10 cellular contexts compared by ENCODE assay signal in the genomic region with DNA sequence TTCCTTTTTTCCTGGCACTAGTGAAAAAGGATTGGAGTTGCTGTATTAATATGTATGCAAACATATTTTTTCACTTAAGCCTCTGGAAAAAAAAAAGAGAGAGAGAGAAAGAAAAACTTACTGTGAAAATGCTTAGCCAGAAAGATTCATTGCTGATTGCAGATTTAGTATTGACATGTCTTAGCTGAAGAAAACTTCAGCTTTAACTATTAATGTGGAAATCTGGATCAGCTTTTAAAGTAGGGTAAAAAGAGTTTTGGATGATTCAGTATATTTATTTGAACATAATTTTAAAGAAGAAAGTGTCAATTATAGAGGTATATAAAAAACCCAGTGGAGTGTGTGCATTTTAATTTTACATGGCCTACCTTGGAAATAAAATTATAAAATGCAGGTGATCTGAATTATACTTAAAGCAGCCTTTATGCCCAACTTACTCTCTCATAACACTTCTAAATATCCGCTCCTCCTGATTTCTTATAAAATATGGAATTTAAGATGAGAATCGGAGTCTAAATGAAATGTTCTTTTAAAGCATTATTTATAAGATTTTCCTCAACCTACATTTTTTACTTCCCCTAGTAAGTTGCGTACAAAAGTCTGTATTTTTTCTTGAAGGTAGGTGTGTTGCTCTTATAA. TPM values are rescaled to one million over a fixed set of nuclear protein-coding genes. Genes with fewer than 3 reads are reported as not detected.
A peak's percentile ranks its signal among the peaks of the same experiment; 100 is the strongest.
DNase-seq lines count a peak whose midpoint lies in the region; ATAC-seq, FAIRE-seq and TF ChIP-seq lines count a peak whose summit lies in the region.
"Had no signal": no experiment of that assay in that cellular context is flagged by ENCODE, and none has a peak within 500 bp of the region (broad histone marks: within the 10 kb centered on the region; RNA-seq: fewer than 3 reads in every experiment).

No MANE protein-coding gene starts in this region.

- intact Hi-C loops in K562 (cut with micrococcal nuclease): loop anchor here (5.0 to 10.0 kb wide), 4 partner anchors 216 to 511 kb away; no protein-coding TSS in a partner anchor

- H3K27me3 Mint-ChIP-seq in activated naive CD4-positive, alpha-beta T cell treated with anti-CD3 and anti-CD28 coated beads, Interleukin-2, amount 50 U/mL, for 24 hours: no peaks in the 10 kb centered on the region
- peaks cover 4% of the 10 kb centered on the region for H3K27me3 Mint-ChIP-seq in type B pancreatic cell

- CTCF ChIA-PET in K562 (lab: Yijun Ruan, JAX; ENCODE audit: low intra/inter-chr PET ratio): interaction anchor here (0.7 to 1.8 kb wide), 2 partner anchors 233 to 626 kb away, joined by 3 to 11 read pairs; no protein-coding TSS in a partner anchor

- H2AK5ac ChIP-seq in mesenchymal stem cell (ENCODE audit: low read length, severe bottlenecking): no peak overlapping the region

- no peak for TF ChIP-seq POLR2A in K562 (conservative IDR thresholded peaks at IDR 0.05)

- peaks cover 26% of the 10 kb centered on the region for H3K36me3 ChIP-seq in K562 (ENCODE audit: control insufficient read depth, insufficient read depth, low read length)
- peaks cover 11 to 21% of the 10 kb centered on the region in 2 experiments for H3K36me3 ChIP-seq in mesenchymal stem cell (ENCODE audit: control insufficient read depth in 1 of 2, insufficient read depth in 2 of 2, low read depth in 1 of 2, low read length in 2 of 2)

- 90% methylated on average over 3 of the region's 3 CpGs for WGBS in K562 (ENCODE audit: insufficient coverage, low coverage, missing lambda C conversion rate)
- no CpG with 5 or more reads among the region's 3 CpGs for WGBS in mesenchymal stem cell

- POLR2A ChIA-PET in K562 (lab: Yijun Ruan, JAX): interaction anchor here (0.6 to 1.7 kb wide), 6 partner anchors 8 to 499 kb away, joined by 3 to 5 read pairs (median 4); no protein-coding TSS in a partner anchor

- H3K79me2 ChIP-seq in K562 (ENCODE audit: control insufficient read depth, insufficient read depth, low read length): peaks cover 41% of the 10 kb centered on the region

- peaks cover 21% of the 10 kb centered on the region for H4K20me1 ChIP-seq in K562 (replicated peaks; ENCODE audit: control insufficient read depth, insufficient read depth, low read length)

- no peak overlapping the region for H4K91ac ChIP-seq in mesenchymal stem cell (ENCODE audit: low read length)

- no TSS peak for BruUV-seq in K562 (replicated peaks; lab: Mats Ljungman, UMichigan)

- H3K4ac ChIP-seq in mesenchymal stem cell (ENCODE audit: low read depth in 1 of 2, low read length in 2 of 2): no peak overlapping the region

- H3K36me3 Mint-ChIP-seq in activated naive CD4-positive, alpha-beta T cell treated with anti-CD3 and anti-CD28 coated beads, Interleukin-2, amount 50 U/mL, for 24 hours: peaks cover 6% of the 10 kb centered on the region
- peaks cover 18 to 28% of the 10 kb centered on the region in 2 donors for H3K36me3 Mint-ChIP-seq in activated naive CD4-positive, alpha-beta T cell treated with anti-CD3 and anti-CD28 coated beads, Interleukin-2, amount 50 U/mL, for 72 hours
- peaks cover 23% of the 10 kb centered on the region for H3K36me3 Mint-ChIP-seq in type B pancreatic cell

- H3K9me3 ChIP-seq in K562 (replicated peaks; ENCODE audit: control insufficient read depth, insufficient read depth, low read depth, low read length): no peaks in the 10 kb centered on the region
- H3K9me3 ChIP-seq in mesenchymal stem cell (ENCODE audit: control insufficient read depth, low read length): no peaks in the 10 kb centered on the region

- no peaks in the 10 kb centered on the region for H3K79me1 ChIP-seq in mesenchymal stem cell (replicated peaks; ENCODE audit: low read length, poor library complexity, severe bottlenecking)

- H3K4me1 ChIP-seq in K562 (replicated peaks in 1 of 2; ENCODE audit: control insufficient read depth in 2 of 2, insufficient read depth in 2 of 2, low read length in 2 of 2) (peaks cover 24% of the 10 kb centered on the region in 2 experiments), mesenchymal stem cell (ENCODE audit: control insufficient read depth, insufficient read depth, low read depth, low read length) (peaks cover 5% of the 10 kb centered on the region)

- TF ChIP-seq EP300 in K562 (IDR thresholded peaks at IDR 0.05; ENCODE audit: low read length): no peak

- DNase-seq in activated naive CD4-positive, alpha-beta T cell treated with anti-CD3 and anti-CD28 coated beads, Interleukin-2, amount 50 U/mL, for 72 hours (ENCODE audit: low spot score in 2 of 2): no peak
- no peak for DNase-seq in K562 (ENCODE audit: extremely low read depth in 1 of 4, low spot score in 3 of 4)
- DNase-seq in mesenchymal stem cell: no peak
- DNase-seq in type B pancreatic cell (ENCODE audit: extremely low spot score, unreplicated experiment): no peak
- DNase-seq in middle frontal gyrus (ENCODE audit: extremely low spot score, low spot score): no peak
- DNase-seq in SKM-1 (lab: John Stamatoyannopoulos, UW; ENCODE audit: unreplicated experiment): no peak
- DNase-seq: islet precursor cell, NCI-H1436 had no signal

- no peaks in the 10 kb centered on the region for H3K9me1 ChIP-seq in K562 (ENCODE audit: control insufficient read depth, insufficient read depth, low read length)

- in situ Hi-C loops in K562 (cut with MboI): loop anchor here (10.0 kb wide), 1 partner anchor 144 kb away; no protein-coding TSS in a partner anchor

- no peak overlapping the region for H2BK120ac ChIP-seq in mesenchymal stem cell (ENCODE audit: low read depth, low read length)

- H3K14ac ChIP-seq in mesenchymal stem cell (ENCODE audit: low read length in 2 of 2): no peak overlapping the region

- FAIRE-seq in K562 (lab: Jason Lieb, UNC): no peak

- H3K4me3 Mint-ChIP-seq in activated naive CD4-positive, alpha-beta T cell treated with anti-CD3 and anti-CD28 coated beads, Interleukin-2, amount 50 U/mL, for 24 hours: peak overlapping the region; percentile 100
- H3K4me3 Mint-ChIP-seq in type B pancreatic cell: peak overlapping the region; percentile 100

- H3K9me3 Mint-ChIP-seq in activated naive CD4-positive, alpha-beta T cell treated with anti-CD3 and anti-CD28 coated beads, Interleukin-2, amount 50 U/mL, for 24 hours: no peaks in the 10 kb centered on the region
- H3K9me3 Mint-ChIP-seq in activated naive CD4-positive, alpha-beta T cell treated with anti-CD3 and anti-CD28 coated beads, Interleukin-2, amount 50 U/mL, for 72 hours: no peaks in the 10 kb centered on the region
- no peaks in the 10 kb centered on the region for H3K9me3 Mint-ChIP-seq in type B pancreatic cell

- no peak overlapping the region for H2BK15ac ChIP-seq in mesenchymal stem cell (ENCODE audit: low read depth, poor library complexity, severe bottlenecking)

- no peak overlapping the region for H4K8ac ChIP-seq in mesenchymal stem cell (ENCODE audit: low read length)

- peak overlapping the region; percentile 89 for H3K27ac Mint-ChIP-seq in activated naive CD4-positive, alpha-beta T cell treated with anti-CD3 and anti-CD28 coated beads, Interleukin-2, amount 50 U/mL, for 24 hours
- H3K27ac Mint-ChIP-seq in activated naive CD4-positive, alpha-beta T cell treated with anti-CD3 and anti-CD28 coated beads, Interleukin-2, amount 50 U/mL, for 72 hours: peak overlapping the region in 1 of 2 donors; percentile 86
- peak overlapping the region; percentile 63 for H3K27ac Mint-ChIP-seq in type B pancreatic cell

- H3K27me3 ChIP-seq in K562 (ENCODE audit: control insufficient read depth in 2 of 2, insufficient read depth in 2 of 2, low read length in 2 of 2) (no peaks in the 10 kb centered on the region), mesenchymal stem cell (ENCODE audit: control insufficient read depth in 1 of 2, insufficient read depth in 1 of 2, low read length in 2 of 2) (no peaks in the 10 kb centered on the region)

- H3K9ac ChIP-seq in K562 (ENCODE audit: insufficient read depth in 1 of 2, low read depth in 2 of 2, low read length in 2 of 2) (no peak overlapping the region), mesenchymal stem cell (ENCODE audit: low read length) (peak overlapping the region; percentile 99)

- TF ChIP-seq CTCF in K562 (IDR thresholded peaks at IDR 0.05 in 2 of 3, conservative IDR thresholded peaks at IDR 0.05 in 1 of 3; ENCODE audit: insufficient read depth in 2 of 3, low read depth in 1 of 3, low read length in 3 of 3) (no peak), type B pancreatic cell (conservative IDR thresholded peaks at IDR 0.05) (no peak)

- H3K4me3 ChIP-seq in K562: no peak overlapping the region
- peak overlapping the region in 1 of 2 experiments; percentile 95 for H3K4me3 ChIP-seq in mesenchymal stem cell (ENCODE audit: insufficient read depth in 1 of 2, low read depth in 1 of 2, low read length in 2 of 2)

- no peak overlapping the region for H3K23ac ChIP-seq in mesenchymal stem cell (ENCODE audit: low read length in 2 of 2)

- H2BK12ac ChIP-seq in mesenchymal stem cell (ENCODE audit: low read length in 2 of 2): no peak overlapping the region

- H3K4me2 ChIP-seq in K562 (ENCODE audit: insufficient read depth, low read length) (no peak overlapping the region), mesenchymal stem cell (ENCODE audit: low read length, poor library complexity, severe bottlenecking) (no peak overlapping the region)

- ATAC-seq in activated naive CD4-positive, alpha-beta T cell treated with anti-CD3 and anti-CD28 coated beads, Interleukin-2, amount 50 U/mL, for 72 hours: no peak
- ATAC-seq in K562 (no peak), HG03108 (IDR thresholded peaks at IDR 0.05; ENCODE audit: unreplicated experiment) (no peak)

- H3K27ac ChIP-seq in K562 (ENCODE audit: extremely low read depth, low read depth, low read length) (no peak overlapping the region), mesenchymal stem cell (ENCODE audit: low read length, poor library complexity, severe bottlenecking) (peak overlapping the region; percentile 73)

- H3K18ac ChIP-seq in mesenchymal stem cell (ENCODE audit: low read depth in 1 of 2, low read length in 2 of 2): no peak overlapping the region

- no peak overlapping the region for H2AFZ ChIP-seq in K562 (ENCODE audit: low read depth, low read length)
- H2AFZ ChIP-seq in mesenchymal stem cell (ENCODE audit: low read depth, low read length): no peak overlapping the region

- H2BK5ac ChIP-seq in mesenchymal stem cell (ENCODE audit: low read depth, low read length, poor library complexity, severe bottlenecking): no peak overlapping the region

- TF ChIP-seq RAD21 in K562 (CRISPR knock-in tag; conservative IDR thresholded peaks at IDR 0.05 in 1 of 2, IDR thresholded peaks at IDR 0.05 in 1 of 2): no peak

- H3K4me1 Mint-ChIP-seq in activated naive CD4-positive, alpha-beta T cell treated with anti-CD3 and anti-CD28 coated beads, Interleukin-2, amount 50 U/mL, for 24 hours: peaks cover 58% of the 10 kb centered on the region
- H3K4me1 Mint-ChIP-seq in type B pancreatic cell (ENCODE audit: unreplicated experiment): peaks cover 47% of the 10 kb centered on the region

RNA-seq across cellular contexts. Expression of gene CITED2, which starts 3.6 kb away (rescaled TPM):
- total RNA-seq in activated naive CD4-positive, alpha-beta T cell treated with anti-CD3 and anti-CD28 coated beads, Interleukin-2, amount 50 U/mL, for 72 hours: 10 to 100 TPM; 14.5 to 40.3 TPM
- total RNA-seq in K562 (2011; cell fraction: chromatin; rRNA removed; ENCODE audit: low replicate concordance): 15.3 and 17.8 TPM in 2 replicates
- 22.8 and 25.8 TPM in 2 replicates for total RNA-seq in K562 (2011; cell fraction: nucleolus; rRNA removed)
- total RNA-seq in K562 (2011; cell fraction: nucleoplasm; rRNA removed): 18.8 and 19.2 TPM in 2 replicates
- 56.6 and 80.0 TPM in 2 replicates for total RNA-seq in K562 (2014; rRNA removed)
- 15.3 and 18.2 TPM in 2 replicates for total RNA-seq in K562 (2014; rRNA removed; fragmentation: Illumina TruSeq; extraction: Trizol)
- total RNA-seq in K562 (2015; rRNA removed; fragmentation: Illumina TruSeq; extraction: Trizol): 12.0 and 13.5 TPM in 2 replicates
- total RNA-seq in K562 (2021): 80.9 and 86.1 TPM in 2 replicates
- polyA plus RNA-seq in K562 (2011; rRNA removed): 17.5 and 44.7 TPM in 2 replicates
- polyA plus RNA-seq in K562 (2011; cell fraction: cytosol; rRNA removed): 24.9 and 64.7 TPM in 2 replicates
- 35.6 and 45.1 TPM in 2 replicates for polyA plus RNA-seq in K562 (2011; cell fraction: nucleus; rRNA removed)
- polyA plus RNA-seq in K562 (2012): 30.8 and 32.8 TPM in 2 replicates
- 43.4 and 44.8 TPM in 2 replicates for polyA plus RNA-seq in K562 (2014; fragmentation: Illumina TruSeq; extraction: Trizol)
- polyA plus RNA-seq in K562 (2014; fragmentation: Nextera tagmentation; extraction: Ambion mirVana): under 1 TPM; 0.21 to 0.43 TPM
- 34.2 and 34.8 TPM in 2 replicates for polyA plus RNA-seq in K562 (2014; rRNA removed)
- 8.4 and 17.5 TPM in 2 replicates for polyA minus RNA-seq in K562 (2011; rRNA and poly(A)+ RNA removed)
- 22.9 and 45.5 TPM in 2 replicates for polyA minus RNA-seq in K562 (2011; cell fraction: cytosol; rRNA and poly(A)+ RNA removed)
- 19.1 and 55.8 TPM in 2 replicates for polyA minus RNA-seq in K562 (2011; cell fraction: nucleus; rRNA and poly(A)+ RNA removed)
- polyA plus RNA-seq in mesenchymal stem cell (2013, experiment 1 of 2): 334 TPM
- 337 TPM for polyA plus RNA-seq in mesenchymal stem cell (2013, experiment 2 of 2)
- 129 and 143 TPM in 2 replicates for total RNA-seq in type B pancreatic cell (ENCODE audit: low replicate concordance)
